Comparison of ENCODE assay signal across 10 cellular contexts in genomic region chr2:49616800-49617199, GRCh38.
A peak's percentile ranks its signal among the peaks of the same experiment; 100 is the strongest.
DNase-seq lines count a peak whose midpoint lies in the region; ATAC-seq and TF ChIP-seq lines count a peak whose summit lies in the region.
"Had no signal": no experiment of that assay in that cellular context is flagged by ENCODE, and none has a peak within 500 bp of the region (broad histone marks: within the 10 kb centered on the region; RNA-seq: fewer than 3 reads in every experiment).

No MANE protein-coding gene starts in this region.

- no peak overlapping the region for H3K27ac ChIP-seq in SK-N-SH (ENCODE audit: low read depth in 2 of 2, low read length in 1 of 2)
- H3K27ac ChIP-seq in body of pancreas, result no peak overlapping the region

- ATAC-seq in SK-N-SH treated with all-trans-retinoic acid at 6 μM for 48 hours, result no peak
- no peak for ATAC-seq in body of pancreas
- ATAC-seq in GM21367 (IDR thresholded peaks at IDR 0.05; ENCODE audit: unreplicated experiment), result no peak
- ATAC-seq in activated naive CD4-positive, alpha-beta T cell treated with anti-CD3 and anti-CD28 coated beads, Interleukin-2, amount 50 U/mL, for 72 hours, result no peak

- CTCF ChIA-PET in SK-N-SH (lab: Yijun Ruan, JAX), result interaction anchor here (0.6 to 2.7 kb wide), 24 partner anchors 9 to 875 kb away, joined by 3 to 22 read pairs (median 4); no protein-coding TSS in a partner anchor

- H3K27me3 Mint-ChIP-seq in nephron (ENCODE audit: low read depth), result peaks cover 14% of the 10 kb centered on the region
- H3K27me3 Mint-ChIP-seq: activated B cell treated with CpG ODN at 0.5 μM for 24 hours; CD4-positive, CD25-positive, alpha-beta regulatory T cell had no signal

- 12% methylated on average over 2 of the region's 2 CpGs for WGBS in SK-N-SH (ENCODE audit: low lambda C conversion rate)
- WGBS in body of pancreas, 2 donors, result 0 to 7% methylated on average over 2 of the region's 2 CpGs

- H3K27me3 ChIP-seq in SK-N-SH (ENCODE audit: insufficient read depth), result no peaks in the 10 kb centered on the region
- no peaks in the 10 kb centered on the region for H3K27me3 ChIP-seq in body of pancreas

- no peaks in the 10 kb centered on the region for H3K36me3 Mint-ChIP-seq in nephron (ENCODE audit: low read depth)
- no peaks in the 10 kb centered on the region for H3K36me3 Mint-ChIP-seq in activated naive CD4-positive, alpha-beta T cell treated with anti-CD3 and anti-CD28 coated beads, Interleukin-2, amount 50 U/mL, for 72 hours
- H3K36me3 Mint-ChIP-seq: CD4-positive, CD25-positive, alpha-beta regulatory T cell had no signal

- H3K4me1 Mint-ChIP-seq in nephron, result peaks cover 10% of the 10 kb centered on the region
- H3K4me1 Mint-ChIP-seq: activated B cell treated with CpG ODN at 0.5 μM for 24 hours; CD4-positive, CD25-positive, alpha-beta regulatory T cell had no signal

- H2AFZ ChIP-seq in SK-N-SH (ENCODE audit: low read depth), result no peak overlapping the region

- H3K4me3 Mint-ChIP-seq in nephron, result no peak overlapping the region
- H3K4me3 Mint-ChIP-seq: activated B cell treated with CpG ODN at 0.5 μM for 24 hours; CD4-positive, CD25-positive, alpha-beta regulatory T cell had no signal

- no peaks in the 10 kb centered on the region for H3K79me2 ChIP-seq in SK-N-SH (ENCODE audit: insufficient read depth)

- intact Hi-C loops in body of pancreas (cut with DNase I), result loop anchor here (5.0 kb wide), 1 partner anchor 531 kb away; no protein-coding TSS in a partner anchor

- no peak overlapping the region for H3K4me2 ChIP-seq in SK-N-SH

- H3K4me1 ChIP-seq in SK-N-SH (ENCODE audit: control insufficient read depth in 1 of 2, insufficient read depth in 2 of 2, low read depth in 1 of 2, low read length in 1 of 2) (no peaks in the 10 kb centered on the region), body of pancreas (no peaks in the 10 kb centered on the region)

- H3K9me3 ChIP-seq in SK-N-SH (no peaks in the 10 kb centered on the region), body of pancreas (no peaks in the 10 kb centered on the region)

- H3K27ac Mint-ChIP-seq in nephron, result no peak overlapping the region
- no peak overlapping the region for H3K27ac Mint-ChIP-seq in activated naive CD4-positive, alpha-beta T cell treated with anti-CD3 and anti-CD28 coated beads, Interleukin-2, amount 50 U/mL, for 72 hours
- H3K27ac Mint-ChIP-seq: activated B cell treated with CpG ODN at 0.5 μM for 24 hours; CD4-positive, CD25-positive, alpha-beta regulatory T cell had no signal

- no peak for TF ChIP-seq EP300 in SK-N-SH (IDR thresholded peaks at IDR 0.05; ENCODE audit: borderline replicate concordance in 1 of 2, low read depth in 1 of 2, low read length in 1 of 2)

- no peaks in the 10 kb centered on the region for H3F3A ChIP-seq in SK-N-SH (replicated peaks; ENCODE audit: insufficient read depth)

- DNase-seq in SK-N-SH, result peak; percentile 32
- DNase-seq in NCI-H1694 (lab: John Stamatoyannopoulos, UW), result peak; percentile 71
- DNase-seq in body of pancreas, result peak in 1 of 4 donors; percentile 6
- DNase-seq in NK-92 (lab: John Stamatoyannopoulos, UW; ENCODE audit: unreplicated experiment), result no peak
- DNase-seq in activated naive CD4-positive, alpha-beta T cell treated with anti-CD3 and anti-CD28 coated beads, Interleukin-2, amount 50 U/mL, for 72 hours (ENCODE audit: low spot score in 2 of 2), result no peak
- DNase-seq: activated B cell treated with CpG ODN at 0.5 μM for 24 hours; CD4-positive, CD25-positive, alpha-beta regulatory T cell had no signal

- H3K36me3 ChIP-seq in SK-N-SH (replicated peaks in 1 of 2; ENCODE audit: control insufficient read depth in 1 of 2, insufficient read depth in 2 of 2, low read length in 1 of 2), result no peaks in the 10 kb centered on the region
- H3K36me3 ChIP-seq in body of pancreas (replicated peaks in 1 of 2; ENCODE audit: insufficient read depth in 1 of 2, low read depth in 2 of 2), result no peaks in the 10 kb centered on the region

- TF ChIP-seq POLR2A in body of pancreas (IDR thresholded peaks at IDR 0.05), result no peak

- no peak overlapping the region for H3K9ac ChIP-seq in SK-N-SH

- TF ChIP-seq CTCF in SK-N-SH (IDR thresholded peaks at IDR 0.05) (peak; percentile 36), body of pancreas (IDR thresholded peaks at IDR 0.05) (peak in 6 of 7 experiments; percentile 28 to 55 (median 36)), nephron (IDR thresholded peaks at IDR 0.05; ENCODE audit: unreplicated experiment in 3 of 3) (peak; percentile 54 to 67 (median 58))

- peak; percentile 75 for TF ChIP-seq RAD21 in SK-N-SH (IDR thresholded peaks at IDR 0.05; ENCODE audit: low read length)

- H3K4me3 ChIP-seq in SK-N-SH (ENCODE audit: low read depth in 2 of 2, low read length in 1 of 2) (peak overlapping the region in 1 of 2 experiments; percentile 28; a peak in 1 of 4 replicates), body of pancreas (no peak overlapping the region)

- H3K9me2 ChIP-seq in SK-N-SH, result no peaks in the 10 kb centered on the region

- H3K9me3 Mint-ChIP-seq in nephron, result peaks cover 3% of the 10 kb centered on the region
- H3K9me3 Mint-ChIP-seq in activated naive CD4-positive, alpha-beta T cell treated with anti-CD3 and anti-CD28 coated beads, Interleukin-2, amount 50 U/mL, for 72 hours, result peaks cover 0 to 18% of the 10 kb centered on the region in 2 donors
- H3K9me3 Mint-ChIP-seq: activated B cell treated with CpG ODN at 0.5 μM for 24 hours had no signal

- POLR2A ChIA-PET in SK-N-SH (lab: Yijun Ruan, JAX), result no interaction called here

- no peaks in the 10 kb centered on the region for H4K20me1 ChIP-seq in SK-N-SH (ENCODE audit: insufficient read depth)

TF ChIP-seq in SK-N-SH, 30 proteins besides CTCF, POLR2A, EP300 and RAD21:
- TF ChIP-seq SMC3 (IDR thresholded peaks at IDR 0.05; ENCODE audit: low read depth, low read length), result peak; percentile 14; the same call in 1 of the 2 replicates
- TF ChIP-seq FOSL2 (IDR thresholded peaks at IDR 0.05; ENCODE audit: borderline replicate concordance, low read depth), result no peak

TF ChIP-seq in SK-N-SH treated with all-trans-retinoic acid at 6 μM for 48 hours, 23 proteins besides CTCF, POLR2A, EP300 and RAD21:
- TF ChIP-seq ZNF8 (CRISPR knock-in tag; IDR thresholded peaks at IDR 0.05), result no peak
- TF ChIP-seq RARB (CRISPR knock-in tag; IDR thresholded peaks at IDR 0.05), result no peak
- TF ChIP-seq SNAI2 (CRISPR knock-in tag; IDR thresholded peaks at IDR 0.05), result no peak
- TF ChIP-seq PPARA (CRISPR knock-in tag; IDR thresholded peaks at IDR 0.05; ENCODE audit: borderline replicate concordance), result no peak
- no peak for TF ChIP-seq OSR1 (CRISPR knock-in tag; IDR thresholded peaks at IDR 0.05)
- TF ChIP-seq CSDC2 (CRISPR knock-in tag; IDR thresholded peaks at IDR 0.05), result no peak
- no peak for TF ChIP-seq TSHZ2 (CRISPR knock-in tag; IDR thresholded peaks at IDR 0.05)
- TF ChIP-seq ZFP3 (CRISPR knock-in tag; IDR thresholded peaks at IDR 0.05), result no peak
- TF ChIP-seq ZNF565 (CRISPR knock-in tag; conservative IDR thresholded peaks at IDR 0.05; ENCODE audit: low read depth), result no peak
- no peak for TF ChIP-seq ESRRG (CRISPR knock-in tag; IDR thresholded peaks at IDR 0.05)
- TF ChIP-seq TOX (CRISPR knock-in tag; IDR thresholded peaks at IDR 0.05; ENCODE audit: borderline replicate concordance), result no peak
- TF ChIP-seq CREB5 (CRISPR knock-in tag; IDR thresholded peaks at IDR 0.05; ENCODE audit: low read depth), result no peak
- TF ChIP-seq GLIS3 (CRISPR knock-in tag; IDR thresholded peaks at IDR 0.05), result no peak

Comparison
In these comparisons a context has a peak if more than half of its experiments do, and no peak if none do; other contexts are left out.
1. DNase-seq: peak in SK-N-SH (single experiment) and NCI-H1694 (single experiment); none in NK-92 (single experiment) and activated naive CD4-positive, alpha-beta T cell treated with anti-CD3 and anti-CD28 coated beads, Interleukin-2, amount 50 U/mL, for 72 hours (0 of 2).
2. Peak in every context shown above with its lines, with median percentiles within 50 percentile points of each other: CTCF ChIP-seq.